In the genomic region with DNA sequence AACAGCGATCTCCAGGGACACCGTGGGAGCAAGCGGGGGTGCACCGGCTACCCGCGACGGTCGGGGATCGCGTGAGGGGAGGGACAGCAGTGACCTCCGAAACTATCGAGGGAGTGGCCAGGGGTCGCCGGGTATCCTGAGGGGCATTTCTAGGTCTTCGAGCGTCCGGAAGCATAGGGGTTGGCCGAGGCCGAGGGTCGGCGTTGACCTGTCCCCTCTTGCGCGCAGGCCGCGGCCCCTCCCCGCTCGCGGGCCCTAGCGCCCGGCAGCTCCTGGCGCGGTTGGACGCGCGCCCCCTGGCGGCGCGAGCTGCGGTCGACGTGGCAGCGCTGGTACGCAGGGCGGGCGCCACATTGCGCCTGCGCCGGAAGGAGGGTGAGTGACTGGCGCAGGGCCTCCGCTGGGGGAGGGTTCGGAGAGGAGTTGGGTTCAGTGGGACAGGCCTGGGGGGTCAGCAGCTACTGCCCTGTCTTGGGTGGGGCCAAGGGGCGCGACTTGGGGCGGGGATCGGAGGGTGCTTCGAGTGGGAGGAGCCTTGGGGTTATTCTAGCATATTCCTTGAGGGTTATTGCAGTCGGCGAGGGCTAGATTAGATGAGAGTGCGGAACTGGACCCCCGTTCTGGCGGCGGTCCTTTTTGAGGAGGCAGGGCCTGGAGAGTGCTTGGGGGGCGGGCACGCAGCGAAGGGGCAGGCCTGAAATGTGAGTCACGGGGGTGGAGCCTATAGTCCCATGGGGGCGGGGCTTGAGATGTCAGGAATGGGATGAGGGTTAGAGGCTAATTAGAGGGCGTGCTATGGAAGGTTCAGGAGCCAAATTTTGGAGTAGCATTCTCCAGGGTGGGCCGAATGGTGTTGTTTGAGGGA, we compare ENCODE assay signal across 8 cellular contexts. TPM values are rescaled to one million over a fixed set of nuclear protein-coding genes. Genes with fewer than 3 reads are reported as not detected.
DNase-seq lines count a peak whose midpoint lies in the region; ATAC-seq lines count a peak whose summit lies in the region.

No MANE protein-coding gene starts in this region.

- H3K27ac Mint-ChIP-seq in activated CD4-positive, alpha-beta memory T cell treated with anti-CD3 and anti-CD28 coated beads, Interleukin-2, amount 10 ng/mL, durations not matched to agents 7 days and 5 days = peak overlapping the region; percentile 87

- H3K9me3 ChIP-seq in ectodermal cell (ENCODE audit: control insufficient read depth, low read length) = no peaks in the 10 kb centered on the region

- H3K4me3 Mint-ChIP-seq in activated CD4-positive, alpha-beta memory T cell treated with anti-CD3 and anti-CD28 coated beads, Interleukin-2, amount 10 ng/mL, durations not matched to agents 7 days and 5 days = peak overlapping the region; percentile 74

- DNase-seq in AG20443 (ENCODE audit: low spot score) (peak; percentile 82), NCI-H774 (lab: John Stamatoyannopoulos, UW) (peak; percentile 69), lung microvascular endothelial cell (ENCODE audit: low read depth in 2 of 2) (peak; percentile 85 to 91)
- peak; percentile 84 for DNase-seq in activated CD4-positive, alpha-beta memory T cell treated with anti-CD3 and anti-CD28 coated beads, Interleukin-2, amount 10 ng/mL, durations not matched to agents 7 days and 5 days
- peak; percentile 53 to 56 (median 53) for DNase-seq in stimulated activated CD4-positive, alpha-beta T cell treated with anti-CD3 and anti-CD28 coated beads, TNF-alpha, amount 100 ng/mL, for 48 hours (ENCODE audit: low read depth in 3 of 3)

- no peaks in the 10 kb centered on the region for H3K36me3 ChIP-seq in ectodermal cell (ENCODE audit: control insufficient read depth, insufficient read depth, low read length)

- peaks cover 50% of the 10 kb centered on the region for H3K27me3 ChIP-seq in ectodermal cell (ENCODE audit: control insufficient read depth, insufficient read depth, low read length, poor library complexity, severe bottlenecking)

- POLR2A ChIA-PET in activated CD4-positive, alpha-beta memory T cell treated with anti-CD3 and anti-CD28 coated beads, Interleukin-2, amount 10 ng/mL, durations not matched to agents 7 days and 5 days (lab: Charles Lee) = interaction anchor here (0.7 to 1.4 kb wide), 4 partner anchors 8 to 120 kb away, joined by 3 to 5 read pairs (median 3); partner anchors contain the start of genes PLP2 and TFE3

- peak overlapping the region; percentile 13 for H3K4me3 ChIP-seq in ectodermal cell (ENCODE audit: insufficient read depth, low read depth, low read length)

- CTCF ChIA-PET in activated CD4-positive, alpha-beta memory T cell treated with anti-CD3 and anti-CD28 coated beads, Interleukin-2, amount 10 ng/mL, durations not matched to agents 7 days and 5 days (lab: Charles Lee) = interaction anchor here (0.6 to 1.1 kb wide), 6 partner anchors 9 to 272 kb away, joined by 3 to 7 read pairs (median 4); partner anchors contain the start of gene OTUD5

- H3K4me1 Mint-ChIP-seq in activated CD4-positive, alpha-beta memory T cell treated with anti-CD3 and anti-CD28 coated beads, Interleukin-2, amount 10 ng/mL, durations not matched to agents 7 days and 5 days = peaks cover 41% of the 10 kb centered on the region

- H3K27ac ChIP-seq in ectodermal cell (ENCODE audit: insufficient read depth, low read depth, low read length, poor library complexity, severe bottlenecking) = peak overlapping the region; percentile 81

- no peaks in the 10 kb centered on the region for H3K27me3 Mint-ChIP-seq in activated CD4-positive, alpha-beta memory T cell treated with anti-CD3 and anti-CD28 coated beads, Interleukin-2, amount 10 ng/mL, durations not matched to agents 7 days and 5 days

- no peaks in the 10 kb centered on the region for H3K9me3 Mint-ChIP-seq in activated CD4-positive, alpha-beta memory T cell treated with anti-CD3 and anti-CD28 coated beads, Interleukin-2, amount 10 ng/mL, durations not matched to agents 7 days and 5 days

- no peaks in the 10 kb centered on the region for H3K4me1 ChIP-seq in ectodermal cell (ENCODE audit: control insufficient read depth, insufficient read depth, low read length)

- WGBS in ectodermal cell, 2 experiments = 4% methylated on average over 69 of the region's 69 CpGs

- no peaks in the 10 kb centered on the region for H3K36me3 Mint-ChIP-seq in activated CD4-positive, alpha-beta memory T cell treated with anti-CD3 and anti-CD28 coated beads, Interleukin-2, amount 10 ng/mL, durations not matched to agents 7 days and 5 days (ENCODE audit: low read depth)

- ATAC-seq in GM19023 (IDR thresholded peaks at IDR 0.05; ENCODE audit: unreplicated experiment) (peak; percentile 61), HG03442 (IDR thresholded peaks at IDR 0.05; ENCODE audit: unreplicated experiment) (peak; percentile 49)

RNA-seq across cellular contexts. Expression of gene MAGIX, which starts 1.2 kb away (rescaled TPM):
- total RNA-seq in activated CD4-positive, alpha-beta memory T cell treated with anti-CD3 and anti-CD28 coated beads, Interleukin-2, amount 10 ng/mL, durations not matched to agents 7 days and 5 days = 1 to 10 TPM; 1.6 to 2.0 TPM
- 1.1 TPM for polyA plus RNA-seq in ectodermal cell (2013, experiment 1 of 4)
- 0.71 TPM for polyA plus RNA-seq in ectodermal cell (2013, experiment 2 of 4)
- 0.64 TPM for polyA plus RNA-seq in ectodermal cell (2013, experiment 3 of 4)
- polyA plus RNA-seq in ectodermal cell (2013, experiment 4 of 4) = 0.57 TPM
- total RNA-seq in lung microvascular endothelial cell = 0.60 and 0.65 TPM in 2 replicates

RNA-seq across cellular contexts. Expression of gene PLP2, which starts 7.9 kb away (rescaled TPM):
- total RNA-seq in activated CD4-positive, alpha-beta memory T cell treated with anti-CD3 and anti-CD28 coated beads, Interleukin-2, amount 10 ng/mL, durations not matched to agents 7 days and 5 days = 100 to 1,000 TPM; 267 to 273 TPM
- 2.4 TPM for polyA plus RNA-seq in ectodermal cell (2013, experiment 1 of 4)
- 2.4 TPM for polyA plus RNA-seq in ectodermal cell (2013, experiment 2 of 4)
- polyA plus RNA-seq in ectodermal cell (2013, experiment 3 of 4) = 2.9 TPM
- 3.0 TPM for polyA plus RNA-seq in ectodermal cell (2013, experiment 4 of 4)
- total RNA-seq in lung microvascular endothelial cell = 6.7 and 12.6 TPM in 2 replicates

RNA-seq across cellular contexts. Expression of gene PRICKLE3, which starts 22.4 kb away (rescaled TPM):
- total RNA-seq in activated CD4-positive, alpha-beta memory T cell treated with anti-CD3 and anti-CD28 coated beads, Interleukin-2, amount 10 ng/mL, durations not matched to agents 7 days and 5 days = 10 to 100 TPM; 19.0 to 20.3 TPM
- polyA plus RNA-seq in ectodermal cell (2013, experiment 1 of 4) = 7.9 TPM
- 7.3 TPM for polyA plus RNA-seq in ectodermal cell (2013, experiment 2 of 4)
- polyA plus RNA-seq in ectodermal cell (2013, experiment 3 of 4) = 7.7 TPM
- 8.5 TPM for polyA plus RNA-seq in ectodermal cell (2013, experiment 4 of 4)
- 2.8 and 3.4 TPM in 2 replicates for total RNA-seq in lung microvascular endothelial cell

RNA-seq across cellular contexts. Expression of gene SYP, which starts 36.2 kb away (rescaled TPM):
- total RNA-seq in activated CD4-positive, alpha-beta memory T cell treated with anti-CD3 and anti-CD28 coated beads, Interleukin-2, amount 10 ng/mL, durations not matched to agents 7 days and 5 days = 1 to 10 TPM; 1.1 to 1.2 TPM
- polyA plus RNA-seq in ectodermal cell (2013, experiment 1 of 4) = 1.3 TPM
- polyA plus RNA-seq in ectodermal cell (2013, experiment 2 of 4) = 0.69 TPM
- 0.80 TPM for polyA plus RNA-seq in ectodermal cell (2013, experiment 3 of 4)
- polyA plus RNA-seq in ectodermal cell (2013, experiment 4 of 4) = 1.7 TPM
- under 0.01 TPM in 2 replicates for total RNA-seq in lung microvascular endothelial cell

RNA-seq across cellular contexts. Expression of gene GPKOW, which starts 40.3 kb away (rescaled TPM):
- total RNA-seq in activated CD4-positive, alpha-beta memory T cell treated with anti-CD3 and anti-CD28 coated beads, Interleukin-2, amount 10 ng/mL, durations not matched to agents 7 days and 5 days = 10 to 100 TPM; 41.9 to 43.6 TPM
- 20.8 TPM for polyA plus RNA-seq in ectodermal cell (2013, experiment 1 of 4)
- polyA plus RNA-seq in ectodermal cell (2013, experiment 2 of 4) = 18.9 TPM
- polyA plus RNA-seq in ectodermal cell (2013, experiment 3 of 4) = 18.2 TPM
- polyA plus RNA-seq in ectodermal cell (2013, experiment 4 of 4) = 19.5 TPM
- 16.3 and 16.6 TPM in 2 replicates for total RNA-seq in lung microvascular endothelial cell

Comparison
In these comparisons a context has a peak if more than half of its experiments do, and no peak if none do; other contexts are left out.
1. Peak in every context shown above with its lines: DNase-seq, ATAC-seq, H3K4me3 ChIP-seq and H3K27ac ChIP-seq.
2. RNA of gene PLP2, which starts 7.9 kb away (total RNA-seq): 267 to 273 TPM in activated CD4-positive, alpha-beta memory T cell treated with anti-CD3 and anti-CD28 coated beads, Interleukin-2, amount 10 ng/mL, durations not matched to agents 7 days and 5 days; 6.7 to 12.6 TPM in lung microvascular endothelial cell; every median in the first group is over 10 times any median in the second.